In the genomic region with DNA sequence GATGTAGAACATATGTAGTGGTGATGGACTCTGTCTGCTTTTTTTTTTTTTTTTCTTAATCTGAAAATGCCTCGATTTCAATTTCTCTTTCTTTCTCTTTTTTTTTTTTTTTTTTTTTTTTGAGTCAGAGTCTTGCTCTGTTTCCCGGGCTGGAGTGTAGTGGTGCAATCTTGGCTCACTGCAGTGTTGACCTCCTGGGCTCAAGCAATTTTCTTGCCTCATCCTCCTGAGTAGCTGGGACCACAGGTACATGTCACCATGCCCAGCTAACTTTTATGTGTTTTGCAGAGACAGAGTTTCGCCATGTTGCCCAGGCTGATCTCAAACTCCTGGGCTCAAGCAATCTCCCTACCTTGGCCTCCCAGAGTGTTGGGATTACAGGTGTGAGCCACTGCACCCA, we compare ENCODE assay signal across 2 cellular contexts.
TF ChIP-seq lines count a peak whose summit lies in the region.

No MANE protein-coding gene starts in this region.

TF ChIP-seq in GM12878, 131 proteins besides CTCF, POLR2A, EP300 and RAD21:
- no peak for TF ChIP-seq MEF2B (IDR thresholded peaks at IDR 0.05; ENCODE audit: partially characterized antibody, poor library complexity, severe bottlenecking)
- TF ChIP-seq HDGF (IDR thresholded peaks at IDR 0.05) = no peak
- TF ChIP-seq, protein P1, sequence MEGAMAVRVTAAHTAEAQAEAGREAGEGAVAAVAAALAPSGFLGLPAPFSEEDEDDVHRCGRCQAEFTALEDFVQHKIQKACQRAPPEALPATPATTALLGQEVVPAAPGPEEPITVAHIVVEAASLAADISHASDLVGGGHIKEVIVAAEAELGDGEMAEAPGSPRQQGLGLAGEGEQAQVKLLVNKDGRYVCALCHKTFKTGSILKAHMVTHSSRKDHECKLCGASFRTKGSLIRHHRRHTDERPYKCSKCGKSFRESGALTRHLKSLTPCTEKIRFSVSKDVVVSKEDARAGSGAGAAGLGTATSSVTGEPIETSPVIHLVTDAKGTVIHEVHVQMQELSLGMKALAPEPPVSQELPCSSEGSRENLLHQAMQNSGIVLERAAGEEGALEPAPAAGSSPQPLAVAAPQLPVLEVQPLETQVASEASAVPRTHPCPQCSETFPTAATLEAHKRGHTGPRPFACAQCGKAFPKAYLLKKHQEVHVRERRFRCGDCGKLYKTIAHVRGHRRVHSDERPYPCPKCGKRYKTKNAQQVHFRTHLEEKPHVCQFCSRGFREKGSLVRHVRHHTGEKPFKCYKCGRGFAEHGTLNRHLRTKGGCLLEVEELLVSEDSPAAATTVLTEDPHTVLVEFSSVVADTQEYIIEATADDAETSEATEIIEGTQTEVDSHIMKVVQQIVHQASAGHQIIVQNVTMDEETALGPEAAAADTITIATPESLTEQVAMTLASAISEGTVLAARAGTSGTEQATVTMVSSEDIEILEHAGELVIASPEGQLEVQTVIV (IDR thresholded peaks at IDR 0.05; ENCODE audit: borderline replicate concordance, partially characterized antibody) = no peak

TF ChIP-seq in HepG2, 621 proteins besides CTCF, POLR2A, EP300 and RAD21:
- TF ChIP-seq, protein P2, sequence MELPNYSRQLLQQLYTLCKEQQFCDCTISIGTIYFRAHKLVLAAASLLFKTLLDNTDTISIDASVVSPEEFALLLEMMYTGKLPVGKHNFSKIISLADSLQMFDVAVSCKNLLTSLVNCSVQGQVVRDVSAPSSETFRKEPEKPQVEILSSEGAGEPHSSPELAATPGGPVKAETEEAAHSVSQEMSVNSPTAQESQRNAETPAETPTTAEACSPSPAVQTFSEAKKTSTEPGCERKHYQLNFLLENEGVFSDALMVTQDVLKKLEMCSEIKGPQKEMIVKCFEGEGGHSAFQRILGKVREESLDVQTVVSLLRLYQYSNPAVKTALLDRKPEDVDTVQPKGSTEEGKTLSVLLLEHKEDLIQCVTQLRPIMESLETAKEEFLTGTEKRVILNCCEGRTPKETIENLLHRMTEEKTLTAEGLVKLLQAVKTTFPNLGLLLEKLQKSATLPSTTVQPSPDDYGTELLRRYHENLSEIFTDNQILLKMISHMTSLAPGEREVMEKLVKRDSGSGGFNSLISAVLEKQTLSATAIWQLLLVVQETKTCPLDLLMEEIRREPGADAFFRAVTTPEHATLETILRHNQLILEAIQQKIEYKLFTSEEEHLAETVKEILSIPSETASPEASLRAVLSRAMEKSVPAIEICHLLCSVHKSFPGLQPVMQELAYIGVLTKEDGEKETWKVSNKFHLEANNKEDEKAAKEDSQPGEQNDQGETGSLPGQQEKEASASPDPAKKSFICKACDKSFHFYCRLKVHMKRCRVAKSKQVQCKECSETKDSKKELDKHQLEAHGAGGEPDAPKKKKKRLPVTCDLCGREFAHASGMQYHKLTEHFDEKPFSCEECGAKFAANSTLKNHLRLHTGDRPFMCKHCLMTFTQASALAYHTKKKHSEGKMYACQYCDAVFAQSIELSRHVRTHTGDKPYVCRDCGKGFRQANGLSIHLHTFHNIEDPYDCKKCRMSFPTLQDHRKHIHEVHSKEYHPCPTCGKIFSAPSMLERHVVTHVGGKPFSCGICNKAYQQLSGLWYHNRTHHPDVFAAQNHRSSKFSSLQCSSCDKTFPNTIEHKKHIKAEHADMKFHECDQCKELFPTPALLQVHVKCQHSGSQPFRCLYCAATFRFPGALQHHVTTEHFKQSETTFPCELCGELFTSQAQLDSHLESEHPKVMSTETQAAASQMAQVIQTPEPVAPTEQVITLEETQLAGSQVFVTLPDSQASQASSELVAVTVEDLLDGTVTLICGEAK (IDR thresholded peaks at IDR 0.05) = no peak
- TF ChIP-seq, protein P2 (CRISPR knock-in tag; IDR thresholded peaks at IDR 0.05) = no peak
- TF ChIP-seq CEBPB (IDR thresholded peaks at IDR 0.05; ENCODE audit: borderline replicate concordance, low read depth, low read length) = peak; percentile 38; the same call in 1 of the 2 replicates
TF ChIP-seq in HepG2: peak in this region for 1.
